Comparison of ENCODE assay signal across 16 cellular contexts in the genomic region with DNA sequence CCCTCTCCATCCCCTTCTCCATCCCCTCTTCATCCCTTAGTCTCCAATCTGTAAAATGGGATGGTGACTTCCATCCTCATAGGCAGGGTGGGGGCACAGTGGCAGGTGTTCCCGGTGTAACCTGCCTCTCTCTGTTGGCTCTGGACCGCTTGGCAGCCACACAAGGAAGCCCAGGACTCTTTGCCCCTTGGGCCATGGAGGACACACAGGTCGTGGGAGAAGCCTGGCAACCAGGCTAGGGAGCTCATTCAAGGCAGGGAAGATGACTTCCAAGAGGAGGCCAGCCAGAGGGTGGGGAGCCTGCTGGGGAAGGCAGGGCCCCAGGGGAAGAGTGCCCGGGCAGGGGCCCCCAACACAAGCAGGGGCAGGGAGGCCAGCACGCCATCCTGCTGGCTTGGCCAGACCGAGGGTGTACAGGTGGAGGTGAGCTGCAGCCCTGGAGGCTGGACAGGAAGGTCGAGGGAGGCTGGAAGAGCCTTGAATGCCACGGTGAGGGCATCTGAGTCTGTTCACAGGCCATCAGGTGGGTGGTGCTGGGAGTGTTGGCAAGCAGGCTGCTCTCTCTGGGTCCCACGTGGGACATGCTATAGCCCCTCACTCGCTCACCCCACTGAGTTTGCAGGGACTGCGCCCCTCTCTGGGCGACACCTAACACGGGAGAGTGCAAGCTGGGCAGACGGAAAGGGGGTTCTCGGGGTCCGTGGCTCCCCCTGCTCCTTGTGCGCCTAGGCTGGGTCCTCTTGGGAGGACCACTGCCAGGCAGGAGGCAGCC. TPM values are rescaled to one million over a fixed set of nuclear protein-coding genes. Genes with fewer than 3 reads are reported as not detected.
"Had no signal": no experiment of that assay in that cellular context is flagged by ENCODE, and none has a peak within 500 bp of the region (broad histone marks: within the 10 kb centered on the region; RNA-seq: fewer than 3 reads in every experiment).

No MANE protein-coding gene starts in this region.

- H3K27me3 ChIP-seq: adrenal gland, gastrocnemius medialis, right lobe of liver had no signal

- H3K4me1 ChIP-seq: adrenal gland, gastrocnemius medialis, right lobe of liver had no signal

- H3K27ac ChIP-seq: adrenal gland, epithelial cell of prostate, gastrocnemius medialis, right lobe of liver had no signal

- DNase-seq: activated CD4-positive, alpha-beta T cell treated with anti-CD3 and anti-CD28 coated beads for 4 hours; activated naive CD4-positive, alpha-beta T cell treated with anti-CD3 and anti-CD28 coated beads, Interleukin-2, amount 50 U/mL, for 16 hours; activated T-cell treated with anti-CD3 and anti-CD28 coated beads for 4 hours; adrenal gland; central memory CD4-positive, alpha-beta T cell; cortex of kidney; effector memory CD8-positive, alpha-beta T cell; gastrocnemius medialis; heart right ventricle; right lobe of liver; stimulated activated CD4-positive, alpha-beta T cell treated with anti-CD3 and anti-CD28 coated beads, Interleukin-2, amount 100 ng/mL, for 24 hours; stimulated activated naive CD4-positive, alpha-beta T cell treated with Interleukin-2 at 50 U/mL for 16 hours; SW 1271; T1000 had no signal

- H3K4me3 ChIP-seq: adrenal gland, gastrocnemius medialis, heart right ventricle, right lobe of liver had no signal

- H3K36me3 ChIP-seq: adrenal gland, gastrocnemius medialis, heart right ventricle, right lobe of liver had no signal

- ATAC-seq: activated T-helper 17 cell treated with anti-CD3 and anti-CD28 coated beads, Interleukin-2, amount 50 U/mL, for 72 hours; effector memory CD8-positive, alpha-beta T cell; gastrocnemius medialis; heart right ventricle; right lobe of liver had no signal

- H3K9me3 ChIP-seq: adrenal gland, gastrocnemius medialis, right lobe of liver had no signal

RNA-seq across cellular contexts. Expression of a gene that starts 55.6 kb away (rescaled TPM):
- total RNA-seq: activated T-helper 17 cell treated with anti-CD3 and anti-CD28 coated beads, Interleukin-2, amount 50 U/mL, for 72 hours; gastrocnemius medialis; heart right ventricle had no signal
- polyA plus RNA-seq: heart right ventricle had no signal

RNA-seq across cellular contexts. Expression of a gene that starts 59.6 kb away (rescaled TPM):
- total RNA-seq: activated T-helper 17 cell treated with anti-CD3 and anti-CD28 coated beads, Interleukin-2, amount 50 U/mL, for 72 hours had no signal
